1 cellular context compared by ENCODE assay signal in the genomic region with DNA sequence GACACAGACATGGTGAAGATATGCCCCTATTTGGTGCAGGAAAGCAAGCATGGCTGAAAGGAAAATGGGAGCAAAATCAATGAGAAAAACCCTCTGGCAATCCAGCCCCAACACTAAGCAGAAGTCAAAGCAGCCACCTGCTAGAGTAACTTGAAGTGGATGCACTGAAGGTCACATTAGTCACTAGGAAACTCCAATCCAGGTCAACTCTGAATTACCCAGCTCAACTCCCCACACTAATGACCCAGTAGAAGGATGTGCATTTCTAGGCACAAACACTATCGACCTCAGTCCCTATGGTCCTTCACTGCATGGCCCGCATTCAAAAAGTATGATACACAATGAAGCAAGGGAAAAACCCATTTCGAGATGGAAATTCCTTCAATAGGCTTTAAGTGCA.
TF ChIP-seq lines count a peak whose summit lies in the region.

No MANE protein-coding gene starts in this region.

TF ChIP-seq in HepG2, 621 proteins besides CTCF, POLR2A, EP300 and RAD21 (continued from another document):
- TF ChIP-seq SKIL (CRISPR knock-in tag; IDR thresholded peaks at IDR 0.05; ENCODE audit: borderline replicate concordance) (no peak), ZNF891 (CRISPR knock-in tag; IDR thresholded peaks at IDR 0.05) (no peak), MIER3 (CRISPR knock-in tag; IDR thresholded peaks at IDR 0.05; ENCODE audit: borderline replicate concordance) (no peak), REL (CRISPR knock-in tag; conservative IDR thresholded peaks at IDR 0.05) (no peak), ZNF333 (CRISPR knock-in tag; IDR thresholded peaks at IDR 0.05; ENCODE audit: borderline replicate concordance) (no peak), ZNF124 (CRISPR knock-in tag; IDR thresholded peaks at IDR 0.05) (no peak), HIC2 (CRISPR knock-in tag; IDR thresholded peaks at IDR 0.05; ENCODE audit: low read depth) (no peak), CENPT (CRISPR knock-in tag; IDR thresholded peaks at IDR 0.05; ENCODE audit: low read depth) (no peak), SP4 (CRISPR knock-in tag; IDR thresholded peaks at IDR 0.05) (no peak), ZNF446 (CRISPR knock-in tag; IDR thresholded peaks at IDR 0.05) (no peak), CC2D1A (CRISPR knock-in tag; IDR thresholded peaks at IDR 0.05) (no peak), ZNF569 (CRISPR knock-in tag; IDR thresholded peaks at IDR 0.05; ENCODE audit: borderline replicate concordance) (no peak), FIP1L1 (IDR thresholded peaks at IDR 0.05; ENCODE audit: borderline replicate concordance, insufficient read depth, low read depth, low read length) (no peak), ZBTB40 (IDR thresholded peaks at IDR 0.05) (no peak), ZBTB40 (CRISPR knock-in tag; IDR thresholded peaks at IDR 0.05) (no peak), ZNF761 (CRISPR knock-in tag; conservative IDR thresholded peaks at IDR 0.05) (no peak)
- TF ChIP-seq, protein P1, sequence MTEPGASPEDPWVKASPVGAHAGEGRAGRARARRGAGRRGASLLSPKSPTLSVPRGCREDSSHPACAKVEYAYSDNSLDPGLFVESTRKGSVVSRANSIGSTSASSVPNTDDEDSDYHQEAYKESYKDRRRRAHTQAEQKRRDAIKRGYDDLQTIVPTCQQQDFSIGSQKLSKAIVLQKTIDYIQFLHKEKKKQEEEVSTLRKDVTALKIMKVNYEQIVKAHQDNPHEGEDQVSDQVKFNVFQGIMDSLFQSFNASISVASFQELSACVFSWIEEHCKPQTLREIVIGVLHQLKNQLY (CRISPR knock-in tag; IDR thresholded peaks at IDR 0.05) = no peak
- TF ChIP-seq, protein P2, sequence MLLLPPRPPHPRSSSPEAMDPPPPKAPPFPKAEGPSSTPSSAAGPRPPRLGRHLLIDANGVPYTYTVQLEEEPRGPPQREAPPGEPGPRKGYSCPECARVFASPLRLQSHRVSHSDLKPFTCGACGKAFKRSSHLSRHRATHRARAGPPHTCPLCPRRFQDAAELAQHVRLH (CRISPR knock-in tag; IDR thresholded peaks at IDR 0.05; ENCODE audit: borderline replicate concordance, low read depth) = no peak
